8 cellular contexts compared by ENCODE assay signal in genomic region chr7:135308583-135309327, GRCh38.
"Had no signal": no experiment of that assay in that cellular context is flagged by ENCODE, and none has a peak within 500 bp of the region (broad histone marks: within the 10 kb centered on the region; RNA-seq: fewer than 3 reads in every experiment).

No MANE protein-coding gene starts in this region.

- H3K27ac ChIP-seq: HL-60, KMS-11 had no signal

- H3K9ac ChIP-seq: KMS-11 had no signal

- ATAC-seq: HepG2 had no signal

- FAIRE-seq: HepG2, HTR-8/SVneo had no signal

- H3K27ac Mint-ChIP-seq: IgD-negative memory B cell had no signal

- DNase-seq: IMR-90, KBM-7, KG1 had no signal

- H3K4me2 ChIP-seq: KMS-11 had no signal

- H3K4me3 Mint-ChIP-seq: IgD-negative memory B cell had no signal
